In the genomic region with DNA sequence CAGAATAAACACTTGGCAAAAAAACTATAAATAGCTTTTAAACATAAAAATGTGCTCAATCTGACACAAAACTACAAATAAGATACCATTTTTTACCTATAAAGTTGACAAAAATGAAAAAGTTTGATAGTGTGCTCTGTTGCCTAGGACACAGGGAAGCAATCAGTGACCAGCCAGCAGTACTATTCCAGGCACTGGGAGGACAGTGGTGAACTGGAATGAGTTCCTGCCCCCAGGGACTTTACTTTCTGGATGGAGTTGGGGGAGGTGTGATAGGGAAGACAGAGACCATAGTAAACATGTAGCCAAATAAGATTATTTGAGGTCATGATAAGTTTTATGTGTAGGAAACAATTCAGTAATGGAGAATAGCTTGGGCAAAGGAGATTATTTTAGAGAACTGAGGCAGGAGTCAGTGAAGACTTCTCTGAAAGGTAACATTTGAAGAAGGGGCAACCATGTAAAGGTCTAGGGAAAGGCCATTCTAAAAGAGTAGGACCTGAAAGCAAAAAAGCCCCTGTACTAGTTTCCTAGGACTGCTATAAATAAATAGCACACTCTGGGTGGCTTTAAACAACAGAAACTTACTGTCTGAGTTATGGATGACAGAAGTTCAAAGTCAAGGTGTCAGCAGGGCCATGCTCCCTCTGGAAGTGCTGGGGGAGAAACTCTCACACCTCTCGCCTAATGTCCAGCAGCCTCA, we compare ENCODE assay signal across 21 cellular contexts. TPM values are rescaled to one million over a fixed set of nuclear protein-coding genes. Genes with fewer than 3 reads are reported as not detected.
DNase-seq lines count a peak whose midpoint lies in the region; ATAC-seq and TF ChIP-seq lines count a peak whose summit lies in the region.
"Had no signal": no experiment of that assay in that cellular context is flagged by ENCODE, and none has a peak within 500 bp of the region (broad histone marks: within the 10 kb centered on the region; RNA-seq: fewer than 3 reads in every experiment).

No MANE protein-coding gene starts in this region.

- H3K4me1 Mint-ChIP-seq in stimulated activated effector memory CD8-positive, alpha-beta T cell treated with anti-CD3 and anti-CD28 coated beads, Interleukin-12 subunit alpha, Interleukin-12 subunit beta, amount 100 ng/mL, for 72 hours = peaks cover 8% of the 10 kb centered on the region

- no peak overlapping the region for H3K4me3 Mint-ChIP-seq in stimulated activated effector memory CD8-positive, alpha-beta T cell treated with anti-CD3 and anti-CD28 coated beads, Interleukin-12 subunit alpha, Interleukin-12 subunit beta, amount 100 ng/mL, for 72 hours

- H3K27me3 ChIP-seq in right atrium auricular region (no peaks in the 10 kb centered on the region), left ventricle myocardium inferior (ENCODE audit: low read depth) (no peaks in the 10 kb centered on the region)
- H3K27me3 ChIP-seq: SJCRH30 had no signal

- in situ Hi-C loops in G401 (cut with HindIII; ENCODE audit: low sequenced_read_pairs) = no loop called here

- TF ChIP-seq CTCF in right atrium auricular region (IDR thresholded peaks at IDR 0.05) = no peak
- TF ChIP-seq CTCF in left ventricle myocardium inferior (IDR thresholded peaks at IDR 0.05; ENCODE audit: borderline replicate concordance) = no peak

- H3K4me3 ChIP-seq in right atrium auricular region (no peak overlapping the region), left ventricle myocardium inferior (no peak overlapping the region)
- H3K4me3 ChIP-seq: PC-9, SJCRH30 had no signal

- intact Hi-C loops in Right ventricle myocardium inferior (cut with DNase I) = no loop called here
- intact Hi-C loops in left ventricle myocardium inferior (cut with micrococcal nuclease) = no loop called here

- peaks cover 0 to 31% of the 10 kb centered on the region in 2 donors for H3K4me1 ChIP-seq in right atrium auricular region
- peaks cover 52% of the 10 kb centered on the region for H3K4me1 ChIP-seq in left ventricle myocardium inferior
- H3K4me1 ChIP-seq: SJCRH30 had no signal

- ATAC-seq in Right ventricle myocardium inferior = peak; percentile 63
- ATAC-seq in stimulated activated effector memory CD8-positive, alpha-beta T cell treated with anti-CD3 and anti-CD28 coated beads, Interleukin-12 subunit alpha, Interleukin-12 subunit beta, amount 100 ng/mL, for 72 hours = no peak

- no peaks in the 10 kb centered on the region for H3K9me3 Mint-ChIP-seq in stimulated activated effector memory CD8-positive, alpha-beta T cell treated with anti-CD3 and anti-CD28 coated beads, Interleukin-12 subunit alpha, Interleukin-12 subunit beta, amount 100 ng/mL, for 72 hours

- H3K36me3 ChIP-seq in right atrium auricular region (no peaks in the 10 kb centered on the region), left ventricle myocardium inferior (no peaks in the 10 kb centered on the region)
- H3K36me3 ChIP-seq: SJCRH30 had no signal

- H3K36me3 Mint-ChIP-seq in stimulated activated effector memory CD8-positive, alpha-beta T cell treated with anti-CD3 and anti-CD28 coated beads, Interleukin-12 subunit alpha, Interleukin-12 subunit beta, amount 100 ng/mL, for 72 hours = no peaks in the 10 kb centered on the region

- DNase-seq in Right ventricle myocardium inferior (ENCODE audit: missing footprints) (no peak), right atrium auricular region (ENCODE audit: low spot score) (no peak), ELF-1 (ENCODE audit: low read depth, low spot score) (peak; percentile 44), left ventricle myocardium inferior (no peak), G401 (ENCODE audit: low spot score) (no peak), NCI-H2107 (lab: John Stamatoyannopoulos, UW) (no peak), GF-D8 (lab: John Stamatoyannopoulos, UW) (no peak)
- DNase-seq in stimulated activated effector memory CD8-positive, alpha-beta T cell treated with anti-CD3 and anti-CD28 coated beads, Interleukin-12 subunit alpha, Interleukin-12 subunit beta, amount 100 ng/mL, for 72 hours (ENCODE audit: low spot score in 2 of 2) = no peak
- DNase-seq: 8988T, DMS79, IMR-90, NCI-H1105, NCI-H146, NCI-H2029, NCI-H226, NCI-H510A treated with DMSO at 0.1 percent for 48 hours, NCI-H748 treated with DMSO at 0.1 percent for 48 hours, SJCRH30 had no signal

- H3K27ac ChIP-seq in right atrium auricular region = peak overlapping the region in 1 of 2 donors; percentile 1
- H3K27ac ChIP-seq in left ventricle myocardium inferior (replicated peaks) = peak overlapping the region; percentile 6
- H3K27ac ChIP-seq: KMS-11, PC-9, RWPE1, SJCRH30 had no signal

- H3K9me3 ChIP-seq in right atrium auricular region = no peaks in the 10 kb centered on the region
- no peaks in the 10 kb centered on the region for H3K9me3 ChIP-seq in left ventricle myocardium inferior (replicated peaks)
- H3K9me3 ChIP-seq: SJCRH30 had no signal

- H3K27ac Mint-ChIP-seq in stimulated activated effector memory CD8-positive, alpha-beta T cell treated with anti-CD3 and anti-CD28 coated beads, Interleukin-12 subunit alpha, Interleukin-12 subunit beta, amount 100 ng/mL, for 72 hours = peak overlapping the region; percentile 69

RNA-seq across cellular contexts. Expression of a gene that starts 42.0 kb away (rescaled TPM):
- total RNA-seq in Right ventricle myocardium inferior = 5.5 TPM
- total RNA-seq in right atrium auricular region = 1 to 10 TPM; 6.1 to 7.4 TPM
- 7.5 TPM for total RNA-seq in left ventricle myocardium inferior
- 14.7 and 16.5 TPM in 2 replicates for total RNA-seq in G401 (2014; rRNA removed; shearing (Covaris generic))

RNA-seq across cellular contexts. Expression of a gene that starts 59.0 kb away (rescaled TPM):
- total RNA-seq in Right ventricle myocardium inferior = 1.1 TPM
- under 1 TPM; 0.41 to 0.55 TPM for total RNA-seq in right atrium auricular region
- 1.4 TPM for total RNA-seq in left ventricle myocardium inferior
- not detected in 2 replicates for total RNA-seq in G401 (2014; rRNA removed; shearing (Covaris generic))
- total RNA-seq: SJCRH30 had no signal
